18 cellular contexts compared by ENCODE assay signal in genomic region chr20:37983286-37983685, GRCh38.
"Had no signal": no experiment of that assay in that cellular context is flagged by ENCODE, and none has a peak within 500 bp of the region (broad histone marks: within the 10 kb centered on the region; RNA-seq: fewer than 3 reads in every experiment).

No MANE protein-coding gene starts in this region.

- H3K79me2 ChIP-seq: parathyroid adenoma had no signal

- H3K36me3 ChIP-seq: prostate gland had no signal

- H3K27ac ChIP-seq: parathyroid adenoma, prostate gland, thoracic aorta had no signal

- H3K4me3 Mint-ChIP-seq: naive thymus-derived CD8-positive, alpha-beta T cell had no signal

- H3K9me3 ChIP-seq: heart left ventricle, mucosa of descending colon, prostate gland, stomach, thoracic aorta had no signal

- H2AFZ ChIP-seq: parathyroid adenoma had no signal

- H3K9ac ChIP-seq: parathyroid adenoma had no signal

- H3K27me3 ChIP-seq: heart left ventricle, stomach had no signal

- H3K27ac Mint-ChIP-seq: naive thymus-derived CD8-positive, alpha-beta T cell had no signal

- H3K9me3 Mint-ChIP-seq: naive thymus-derived CD8-positive, alpha-beta T cell had no signal

- ATAC-seq: esophagus mucosa; mucosa of descending colon; naive thymus-derived CD8-positive, alpha-beta T cell had no signal

- FAIRE-seq: endometrium, frontal cortex, small intestine had no signal

- H3K4me1 ChIP-seq: parathyroid adenoma had no signal

- H3K27me3 Mint-ChIP-seq: naive thymus-derived CD8-positive, alpha-beta T cell had no signal

- H3K4me3 ChIP-seq: heart left ventricle, mucosa of descending colon, prostate gland, stomach, thoracic aorta had no signal

- DNase-seq: effector memory CD4-positive, alpha-beta T cell; kidney glomerular epithelial cell; mammary epithelial cell; mucosa of descending colon; naive thymus-derived CD8-positive, alpha-beta T cell; retina; small intestine; stimulated activated CD4-positive, alpha-beta T cell treated with anti-CD3 and anti-CD28 coated beads, Interleukin-12 subunit alpha, Interleukin-12 subunit beta, amount 100 ng/mL, for 4 hours; stimulated activated naive CD4-positive, alpha-beta T cell; trophoblast cell had no signal
